In genomic region chr1:77516106-77516505, GRCh38 we compare ENCODE assay signal across 14 cellular contexts.
A peak's percentile ranks its signal among the peaks of the same experiment; 100 is the strongest.
DNase-seq lines count a peak whose midpoint lies in the region; ATAC-seq and TF ChIP-seq lines count a peak whose summit lies in the region.
"Had no signal": no experiment of that assay in that cellular context is flagged by ENCODE, and none has a peak within 500 bp of the region (broad histone marks: within the 10 kb centered on the region; RNA-seq: fewer than 3 reads in every experiment).

No MANE protein-coding gene starts in this region.

- no peaks in the 10 kb centered on the region for H3K36me3 Mint-ChIP-seq in WTC11

- no peaks in the 10 kb centered on the region for H3K36me3 ChIP-seq in HCT116 (ENCODE audit: control insufficient read depth in 1 of 2, insufficient read depth in 2 of 2, low read length in 2 of 2)

- RAD21 ChIA-PET in HCT116 (lab: Charles Lee; ENCODE audit: low non-redundant PET in 1 of 2, low total read pairs in 2 of 2, uncharacterized antibody in 2 of 2, unreplicated experiment in 2 of 2), result no interaction called here

- H3K9ac ChIP-seq in HCT116 (ENCODE audit: low read length), result no peak overlapping the region
- H3K9ac ChIP-seq: GM23248 had no signal

- H3K27ac Mint-ChIP-seq in WTC11, result peak overlapping the region; percentile 94; the same call in 1 of the 2 replicates

- no peak overlapping the region for H3K4me3 Mint-ChIP-seq in WTC11

- H3K4me1 Mint-ChIP-seq in WTC11, result peaks cover 27% of the 10 kb centered on the region

- CTCF ChIA-PET in HCT116 (lab: Charles Lee), result interaction anchor here (0.8 kb wide), 1 partner anchor 17 kb away, joined by 3 read pairs; no protein-coding TSS in a partner anchor
- CTCF ChIA-PET in WTC11 (lab: Charles Lee), result interaction anchor here (1.0 to 3.0 kb wide), 2 partner anchors 15 to 17 kb away, joined by 3 to 21 read pairs; no protein-coding TSS in a partner anchor

- no peak for TF ChIP-seq RAD21 in HCT116 (IDR thresholded peaks at IDR 0.05; ENCODE audit: low read depth)

- no peak overlapping the region for H3K4me2 ChIP-seq in HCT116 (ENCODE audit: low read length)

- no peaks in the 10 kb centered on the region for H3K79me2 ChIP-seq in HCT116 (ENCODE audit: insufficient read depth, low read length)

- H4K20me1 ChIP-seq in HCT116 (ENCODE audit: insufficient read depth), result no peaks in the 10 kb centered on the region

- no peak for ATAC-seq in HCT116
- ATAC-seq in WTC11, result no peak
- ATAC-seq in GM21717 (IDR thresholded peaks at IDR 0.05; ENCODE audit: unreplicated experiment), result no peak

- H3K4me3 ChIP-seq in HCT116 (replicated peaks in 1 of 2; ENCODE audit: low read depth in 1 of 2, low read length in 2 of 2), result no peak overlapping the region
- H3K4me3 ChIP-seq: GM23248 had no signal

- peaks cover 0 to 33% of the 10 kb centered on the region in 2 experiments; a peak in 2 of 4 replicates for H3K4me1 ChIP-seq in HCT116 (ENCODE audit: control insufficient read depth in 1 of 2, insufficient read depth in 2 of 2, low read length in 2 of 2)

- no peaks in the 10 kb centered on the region for H3K27me3 Mint-ChIP-seq in WTC11 (ENCODE audit: low read depth)

- H3K27ac ChIP-seq in HCT116 (ENCODE audit: low read depth, low read length) (no peak overlapping the region), layer of hippocampus (ENCODE audit: low read depth, low read length) (peak overlapping the region; percentile 92), substantia nigra (ENCODE audit: low read depth, low read length, poor library complexity, severe bottlenecking) (peak overlapping the region; percentile 92)
- H3K27ac ChIP-seq: C4-2B had no signal

- H3K9me2 ChIP-seq in HCT116 (ENCODE audit: insufficient read depth), result no peaks in the 10 kb centered on the region

- intact Hi-C loops in HCT116 (cut with micrococcal nuclease), result no loop called here

- H2AFZ ChIP-seq in HCT116 (ENCODE audit: low read depth, low read length, poor library complexity, severe bottlenecking), result peak overlapping the region; percentile 40
- H2AFZ ChIP-seq: GM23248 had no signal

- BruUV-seq in HCT116 (replicated peaks; lab: Mats Ljungman, UMichigan), result no TSS peak

- POLR2A ChIA-PET in HCT116 (lab: Charles Lee) (no interaction called here), WTC11 (lab: Charles Lee) (interaction anchor here (0.5 to 1.1 kb wide), 3 partner anchors 17 to 152 kb away, joined by 3 to 4 read pairs (median 3); no protein-coding TSS in a partner anchor)

- no peaks in the 10 kb centered on the region for H3K9me3 ChIP-seq in HCT116 (ENCODE audit: control insufficient read depth in 1 of 2, insufficient read depth in 1 of 2, low read depth in 1 of 2, low read length in 2 of 2)

- TF ChIP-seq POLR2A in HCT116 (IDR thresholded peaks at IDR 0.05; ENCODE audit: borderline replicate concordance, extremely low read depth, insufficient read depth, insufficient read length), result no peak

- peaks cover 17% of the 10 kb centered on the region for H3K9me3 Mint-ChIP-seq in WTC11

- H3K27me3 ChIP-seq in HCT116 (ENCODE audit: insufficient read depth, low read length), result no peaks in the 10 kb centered on the region
- no peaks in the 10 kb centered on the region for H3K27me3 ChIP-seq in layer of hippocampus (ENCODE audit: control insufficient read depth, insufficient read depth, low read length)

- no peak for DNase-seq in HCT116 (ENCODE audit: low read depth, low spot score)
- no peak for DNase-seq in WTC11 (ENCODE audit: low spot score)
- no peak for DNase-seq in substantia nigra (lab: John Stamatoyannopoulos, UW)
- no peak for DNase-seq in NCI-H774 (lab: John Stamatoyannopoulos, UW)
- DNase-seq in activated T-cell treated with anti-CD3 and anti-CD28 coated beads, Interleukin-2, amount 50 U/mL, for 48 hours, result no peak
- DNase-seq: DND-41, NCI-H1436, NCI-H2029, NCI-H2171, NCI-H446 treated with DMSO at 0.1 percent for 48 hours had no signal

- TF ChIP-seq CTCF in HCT116 (IDR thresholded peaks at IDR 0.05 in 2 of 3, conservative IDR thresholded peaks at IDR 0.05 in 1 of 3; ENCODE audit: borderline replicate concordance in 1 of 3, insufficient read depth in 1 of 3, low read depth in 2 of 3, low read length in 2 of 3) (no peak), WTC11 (IDR thresholded peaks at IDR 0.05) (no peak)

TF ChIP-seq in HCT116, 20 proteins besides CTCF, POLR2A, EP300 and RAD21 (continues in another document):
- TF ChIP-seq SIN3A (IDR thresholded peaks at IDR 0.05; ENCODE audit: low read depth) (no peak), TCF7L2 (IDR thresholded peaks at IDR 0.05; ENCODE audit: borderline replicate concordance, extremely low read depth, insufficient read depth, insufficient read length) (no peak), SRF (IDR thresholded peaks at IDR 0.05; ENCODE audit: low read depth) (no peak), SP1 (IDR thresholded peaks at IDR 0.05; ENCODE audit: low read depth) (no peak), MAX (IDR thresholded peaks at IDR 0.05) (no peak), REST (IDR thresholded peaks at IDR 0.05; ENCODE audit: low read depth) (no peak), ELF1 (IDR thresholded peaks at IDR 0.05; ENCODE audit: borderline replicate concordance, low read depth) (no peak), YY1 (IDR thresholded peaks at IDR 0.05; ENCODE audit: extremely low read depth, insufficient replicate concordance, low read depth, low read length) (no peak), FOSL1 (IDR thresholded peaks at IDR 0.05; ENCODE audit: low read depth) (no peak)

TF ChIP-seq in WTC11, 78 proteins besides CTCF, POLR2A, EP300 and RAD21:
- TF ChIP-seq NFE2L1 (CRISPR knock-in tag; IDR thresholded peaks at IDR 0.05), result no peak
- TF ChIP-seq ZNF512 (CRISPR knock-in tag; IDR thresholded peaks at IDR 0.05; ENCODE audit: borderline replicate concordance), result no peak
- TF ChIP-seq GTF2I (CRISPR knock-in tag; conservative IDR thresholded peaks at IDR 0.05), result no peak
- TF ChIP-seq TP53 (CRISPR knock-in tag; IDR thresholded peaks at IDR 0.05), result no peak
